20 cellular contexts compared by ENCODE assay signal in genomic region chr20:32649697-32650471, GRCh38. TPM values are rescaled to one million over a fixed set of nuclear protein-coding genes. Genes with fewer than 3 reads are reported as not detected.
DNase-seq lines count a peak whose midpoint lies in the region; ATAC-seq, FAIRE-seq and TF ChIP-seq lines count a peak whose summit lies in the region.
"Had no signal": no experiment of that assay in that cellular context is flagged by ENCODE, and none has a peak within 500 bp of the region (broad histone marks: within the 10 kb centered on the region; RNA-seq: fewer than 3 reads in every experiment).

No MANE protein-coding gene starts in this region.

- DNase-seq in NCI-H2196 (lab: John Stamatoyannopoulos, UW; ENCODE audit: unreplicated experiment) (peak; percentile 11), NCI-H2196 treated with DMSO at 0.1 percent for 48 hours (lab: John Stamatoyannopoulos, UW; ENCODE audit: unreplicated experiment) (no peak), RWPE1 (ENCODE audit: low spot score) (no peak), H1 (ENCODE audit: low read depth in 1 of 2, low spot score in 2 of 2) (no peak), type B pancreatic cell (ENCODE audit: extremely low spot score, unreplicated experiment) (no peak), cerebellar cortex (ENCODE audit: low spot score) (no peak), body of pancreas (no peak)
- no peak for DNase-seq in activated CD8-positive, alpha-beta memory T cell treated with anti-CD3 and anti-CD28 coated beads, Interleukin-2, amount 50 U/mL, for 48 hours
- DNase-seq: 8988T, COR-L47, NCI-H1694, NCI-H2107, NCI-H446, NCI-H748 treated with DMSO at 0.1 percent for 48 hours, SHP77 treated with DMSO at 0.1 percent for 48 hours had no signal

- peak overlapping the region; percentile 7; the same call in 1 of the 2 replicates for H3K27ac ChIP-seq in RWPE1
- no peak overlapping the region for H3K27ac ChIP-seq in H1 (ENCODE audit: low read depth, low read length)
- H3K27ac ChIP-seq in body of pancreas, result no peak overlapping the region
- H3K27ac ChIP-seq: C4-2B had no signal

- H2BK12ac ChIP-seq in H1 (ENCODE audit: low read depth, low read length), result no peak overlapping the region; the same call in 1 of the 2 replicates

- no peak for FAIRE-seq in H1 (lab: Jason Lieb, UNC)
- FAIRE-seq: GM18507, RCC 7860 had no signal

- no peak overlapping the region for H3K56ac ChIP-seq in H1 (replicated peaks; ENCODE audit: insufficient read length, low read depth, low read length)

- no peak overlapping the region for H3K14ac ChIP-seq in H1 (ENCODE audit: insufficient read length)

- POLR2A ChIA-PET in RWPE1 (lab: Yijun Ruan, JAX; ENCODE audit: low non-redundant PET), result no interaction called here
- POLR2A ChIA-PET in H1 (lab: Charles Lee; ENCODE audit: partially characterized antibody), result interaction anchor here (1.2 kb wide), 1 partner anchor 126 kb away, joined by 3 read pairs; no protein-coding TSS in a partner anchor

- no peak overlapping the region for H2AK5ac ChIP-seq in H1 (ENCODE audit: low read depth, low read length)

- CTCF ChIA-PET in RWPE1 (lab: Yijun Ruan, JAX) (interaction anchor here (0.6 to 6.3 kb wide), 2 partner anchors 119 to 126 kb away, joined by 4 to 184 read pairs; no protein-coding TSS in a partner anchor), H1 (lab: Charles Lee; ENCODE audit: partially characterized antibody) (interaction anchor here (1.2 to 13.3 kb wide), 9 partner anchors 12 to 130 kb away, joined by 3 to 246 read pairs (median 15); no protein-coding TSS in a partner anchor)

- H3K18ac ChIP-seq in H1 (ENCODE audit: extremely low read depth, low read length), result no peak overlapping the region

- H3K9ac ChIP-seq in H1 (replicated peaks in 1 of 4; ENCODE audit: extremely low read depth in 1 of 4, low read depth in 3 of 4, low read length in 3 of 4), result no peak overlapping the region

- no peaks in the 10 kb centered on the region for H3K23me2 ChIP-seq in H1 (ENCODE audit: low read depth, low read length)

- peak in 1 of 2 experiments; percentile 15; a peak in 1 of 4 replicates for TF ChIP-seq RAD21 in H1 (IDR thresholded peaks at IDR 0.05 in 1 of 2, conservative IDR thresholded peaks at IDR 0.05 in 1 of 2; ENCODE audit: low read depth in 2 of 2, low read length in 2 of 2)

- peaks cover 12% of the 10 kb centered on the region for H3K4me1 Mint-ChIP-seq in type B pancreatic cell (ENCODE audit: unreplicated experiment)

- H4K8ac ChIP-seq in H1 (ENCODE audit: extremely low read depth, insufficient read depth, low read length), result peak overlapping the region; percentile 71; the same call in 1 of the 2 replicates

- H3K9me3 ChIP-seq in H1 (ENCODE audit: insufficient read depth in 2 of 2, low read depth in 1 of 2, low read length in 1 of 2) (no peaks in the 10 kb centered on the region), body of pancreas (no peaks in the 10 kb centered on the region)

- H3K4me1 ChIP-seq in H1 (replicated peaks in 1 of 4; ENCODE audit: control insufficient read depth in 3 of 4, insufficient read depth in 4 of 4, low read length in 3 of 4), result peaks cover 0 to 7% (median 0%) of the 10 kb centered on the region in 4 experiments; a peak in 2 of 7 replicates
- peaks cover 3% of the 10 kb centered on the region for H3K4me1 ChIP-seq in body of pancreas

- no peak overlapping the region for H2BK5ac ChIP-seq in H1 (ENCODE audit: low read depth, low read length)

- no peak overlapping the region for H3K4me2 ChIP-seq in H1 (ENCODE audit: insufficient read depth in 1 of 2, low read depth in 2 of 2, low read length in 2 of 2)

- TF ChIP-seq EP300 in H1 (IDR thresholded peaks at IDR 0.05; ENCODE audit: borderline replicate concordance in 1 of 2, low read depth in 2 of 2, low read length in 2 of 2), result no peak

- H3K27ac Mint-ChIP-seq in type B pancreatic cell, result peak overlapping the region; percentile 26
- H3K27ac Mint-ChIP-seq: IgD-negative memory B cell had no signal

- no peak for TF ChIP-seq CTCF in RWPE1 (conservative IDR thresholded peaks at IDR 0.05; ENCODE audit: low read depth)
- no peak for TF ChIP-seq CTCF in H1 (IDR thresholded peaks at IDR 0.05; ENCODE audit: control extremely low read depth in 1 of 3, insufficient read depth in 1 of 3, low read depth in 1 of 3, low read length in 3 of 3)
- TF ChIP-seq CTCF in type B pancreatic cell (conservative IDR thresholded peaks at IDR 0.05), result no peak
- TF ChIP-seq CTCF in body of pancreas (IDR thresholded peaks at IDR 0.05), result no peak

- intact Hi-C loops in body of pancreas (cut with DNase I), result loop anchor here (5.0 kb wide), 1 partner anchor 128 kb away; no protein-coding TSS in a partner anchor

- ATAC-seq in body of pancreas, result no peak

- no peak overlapping the region for H2BK20ac ChIP-seq in H1 (ENCODE audit: low read length)

- H3K4me3 Mint-ChIP-seq in type B pancreatic cell, result no peak overlapping the region
- H3K4me3 Mint-ChIP-seq: IgD-negative memory B cell had no signal

- no peak overlapping the region for H2AFZ ChIP-seq in H1 (ENCODE audit: low read length)

- no peaks in the 10 kb centered on the region for H3K79me1 ChIP-seq in H1 (ENCODE audit: low read depth, low read length)

- H3K79me2 ChIP-seq in H1 (ENCODE audit: control insufficient read depth in 1 of 2, insufficient read depth in 2 of 2, low read length in 2 of 2), result no peaks in the 10 kb centered on the region

- H2BK120ac ChIP-seq in H1 (replicated peaks; ENCODE audit: low read depth, low read length), result no peak overlapping the region

- no peak overlapping the region for H2BK15ac ChIP-seq in H1 (ENCODE audit: low read length)

- no peak overlapping the region for H4K5ac ChIP-seq in H1 (ENCODE audit: insufficient read length, low read depth, low read length)

- H3K27me3 ChIP-seq in H1 (replicated peaks in 1 of 4; ENCODE audit: control insufficient read depth in 3 of 4, extremely low read depth in 1 of 4, insufficient read depth in 3 of 4, low read length in 3 of 4) (no peaks in the 10 kb centered on the region), body of pancreas (no peaks in the 10 kb centered on the region)

- TF ChIP-seq POLR2A in H1 (IDR thresholded peaks at IDR 0.05; ENCODE audit: control extremely low read depth in 1 of 2, low read depth in 2 of 2, low read length in 2 of 2) (no peak), body of pancreas (IDR thresholded peaks at IDR 0.05) (no peak)

- peak overlapping the region; percentile 65 for H4K91ac ChIP-seq in H1 (replicated peaks; ENCODE audit: insufficient read length, low read length)

- WGBS in H1 (ENCODE audit: extremely low coverage in 1 of 2, insufficient coverage in 1 of 2, insufficient read length in 1 of 2, insufficient replicate concordance in 2 of 2, low coverage in 1 of 2, low lambda C conversion rate in 2 of 2, missing lambda C conversion rate in 1 of 2), 2 experiments, result 85% methylated on average over 22 of the region's 23 CpGs; no CpG with 5 or more reads in 1 of the 2 experiments
- WGBS in body of pancreas, 2 donors, result 53 to 80% methylated on average over 4 to 23 of the region's 23 CpGs

- no peaks in the 10 kb centered on the region for H3K36me3 Mint-ChIP-seq in type B pancreatic cell
- H3K36me3 Mint-ChIP-seq: IgD-negative memory B cell had no signal

- H4K20me1 ChIP-seq in H1 (replicated peaks in 1 of 2; ENCODE audit: control insufficient read depth in 1 of 2, insufficient read depth in 2 of 2, low read length in 2 of 2), result no peaks in the 10 kb centered on the region

- no peak overlapping the region for H3K4ac ChIP-seq in H1 (replicated peaks; ENCODE audit: insufficient read length, low read depth, low read length)

- peaks cover 11% of the 10 kb centered on the region for H3K27me3 Mint-ChIP-seq in type B pancreatic cell

- H3K4me3 ChIP-seq in H1 (ENCODE audit: extremely low read depth in 1 of 4, insufficient read depth in 2 of 4, low read depth in 3 of 4, low read length in 4 of 4) (no peak overlapping the region), body of pancreas (no peak overlapping the region)

- H3K36me3 ChIP-seq in H1 (ENCODE audit: control insufficient read depth in 2 of 4, insufficient read depth in 4 of 4, low read length in 3 of 4) (no peaks in the 10 kb centered on the region), body of pancreas (replicated peaks in 1 of 2; ENCODE audit: insufficient read depth in 1 of 2, low read depth in 2 of 2) (no peaks in the 10 kb centered on the region)

- peaks cover under 1% of the 10 kb centered on the region for H3K9me3 Mint-ChIP-seq in type B pancreatic cell
- H3K9me3 Mint-ChIP-seq: IgD-negative memory B cell had no signal

- no peak overlapping the region for H3K23ac ChIP-seq in H1 (ENCODE audit: insufficient read length)

TF ChIP-seq in H1, 55 proteins besides CTCF, POLR2A, EP300 and RAD21 (continues in another document):
- TF ChIP-seq CBX5 (IDR thresholded peaks at IDR 0.05; ENCODE audit: low read depth, low read length), result no peak
- no peak for TF ChIP-seq CTBP2 (IDR thresholded peaks at IDR 0.05; ENCODE audit: borderline replicate concordance, insufficient read depth, insufficient read length, low read length)
- no peak for TF ChIP-seq TAF7 (optimal IDR thresholded peaks at IDR 0.05; ENCODE audit: borderline replicate concordance, low read depth, low read length)
- no peak for TF ChIP-seq JUN (IDR thresholded peaks at IDR 0.05; ENCODE audit: low read depth, low read length)
- no peak for TF ChIP-seq SP4 (IDR thresholded peaks at IDR 0.05; ENCODE audit: low read length)
- no peak for TF ChIP-seq HDAC2 (IDR thresholded peaks at IDR 0.05; ENCODE audit: borderline replicate concordance in 1 of 2, low read depth in 2 of 2, low read length in 2 of 2)
- TF ChIP-seq TEAD4 (IDR thresholded peaks at IDR 0.05; ENCODE audit: low read depth, low read length), result no peak

RNA-seq across cellular contexts. Expression of gene C20orf203, which starts 23.9 kb away (rescaled TPM):
- not detected in 2 replicates for total RNA-seq in H1 (2021; fragmentation: NEBNext Ultra II Directional; extraction: Animal tissue kit (Norgen Biotek cat#: 25700))
- polyA plus RNA-seq in H1 (2011; rRNA removed), result 0.03 and 0.08 TPM in 2 replicates
- 0.06 TPM for polyA plus RNA-seq in H1 (2011; cell fraction: cytosol; rRNA removed)
- polyA plus RNA-seq in H1 (2011; cell fraction: nucleus; rRNA removed), result 0.26 TPM
- 0.06 to 0.12 TPM in 2 of 4 replicates, not detected in the others for polyA plus RNA-seq in H1 (2012, experiment 1 of 2)
- polyA plus RNA-seq in H1 (2012, experiment 2 of 2), result not detected
- polyA plus RNA-seq in H1 (2013, experiment 1 of 2), result 0.08 TPM
- 0.02 TPM for polyA plus RNA-seq in H1 (2013, experiment 2 of 2)
- 0.06 and 0.22 TPM in 2 replicates for polyA minus RNA-seq in H1 (2011; rRNA and poly(A)+ RNA removed)
- not detected for polyA minus RNA-seq in H1 (2011; cell fraction: cytosol; rRNA and poly(A)+ RNA removed)
- 0.40 TPM for polyA minus RNA-seq in H1 (2011; cell fraction: nucleus; rRNA and poly(A)+ RNA removed)
- 0.07 and 0.10 TPM in 2 replicates for total RNA-seq in type B pancreatic cell (ENCODE audit: low replicate concordance)
- total RNA-seq in body of pancreas, result under 1 TPM in 1 of 2 donors, not detected in 1; under 0.01 TPM
- total RNA-seq: HT-29 had no signal
